ENCODE assay signal across 1 cellular context in genomic region chr14:61574514-61574807, GRCh38.
TF ChIP-seq lines count a peak whose summit lies in the region.

No MANE protein-coding gene starts in this region.

TF ChIP-seq in IMR-90, 13 proteins besides CTCF, POLR2A, EP300 and RAD21:
- TF ChIP-seq CHD1 (IDR thresholded peaks at IDR 0.05; ENCODE audit: low read depth, low read length) (no peak), MXI1 (IDR thresholded peaks at IDR 0.05; ENCODE audit: borderline replicate concordance, low read depth, low read length) (no peak), MAFK (IDR thresholded peaks at IDR 0.05; ENCODE audit: low read depth, low read length) (no peak)
